ENCODE assay signal across 17 cellular contexts in genomic region chr3:15261274-15261673, GRCh38. TPM values are rescaled to one million over a fixed set of nuclear protein-coding genes. Genes with fewer than 3 reads are reported as not detected.
DNase-seq lines count a peak whose midpoint lies in the region; ATAC-seq and TF ChIP-seq lines count a peak whose summit lies in the region.
"Had no signal": no experiment of that assay in that cellular context is flagged by ENCODE, and none has a peak within 500 bp of the region (broad histone marks: within the 10 kb centered on the region; RNA-seq: fewer than 3 reads in every experiment).

No MANE protein-coding gene starts in this region.

- H3K9me3 Mint-ChIP-seq in activated CD8-positive, alpha-beta memory T cell treated with anti-CD3 and anti-CD28 coated beads, Interleukin-2, amount 10 ng/mL, durations not matched to agents 7 days and 5 days (ENCODE audit: low read depth): no peaks in the 10 kb centered on the region
- no peaks in the 10 kb centered on the region for H3K9me3 Mint-ChIP-seq in IgD-negative memory B cell
- H3K9me3 Mint-ChIP-seq in effector memory CD8-positive, alpha-beta T cell: no peaks in the 10 kb centered on the region
- no peaks in the 10 kb centered on the region for H3K9me3 Mint-ChIP-seq in progenitor cell of endocrine pancreas (ENCODE audit: low read depth)
- peaks cover 6% of the 10 kb centered on the region for H3K9me3 Mint-ChIP-seq in glutamatergic neuron (ENCODE audit: unreplicated experiment)

- H3K27me3 Mint-ChIP-seq in activated CD8-positive, alpha-beta memory T cell treated with anti-CD3 and anti-CD28 coated beads, Interleukin-2, amount 10 ng/mL, durations not matched to agents 7 days and 5 days: no peaks in the 10 kb centered on the region
- H3K27me3 Mint-ChIP-seq in IgD-negative memory B cell (no peaks in the 10 kb centered on the region), progenitor cell of endocrine pancreas (no peaks in the 10 kb centered on the region), glutamatergic neuron (ENCODE audit: unreplicated experiment) (peaks cover 4% of the 10 kb centered on the region)
- H3K27me3 Mint-ChIP-seq in effector memory CD8-positive, alpha-beta T cell: no peaks in the 10 kb centered on the region

- H3K4me1 Mint-ChIP-seq in activated CD8-positive, alpha-beta memory T cell treated with anti-CD3 and anti-CD28 coated beads, Interleukin-2, amount 10 ng/mL, durations not matched to agents 7 days and 5 days: peaks cover 16% of the 10 kb centered on the region
- H3K4me1 Mint-ChIP-seq in IgD-negative memory B cell (peaks cover 10 to 40% (median 18%) of the 10 kb centered on the region in 3 donors), progenitor cell of endocrine pancreas (ENCODE audit: low read depth) (no peaks in the 10 kb centered on the region), glutamatergic neuron (ENCODE audit: low read depth, unreplicated experiment) (peaks cover 2% of the 10 kb centered on the region)
- peaks cover 25 to 37% of the 10 kb centered on the region in 2 donors for H3K4me1 Mint-ChIP-seq in effector memory CD8-positive, alpha-beta T cell (ENCODE audit: low read depth in 2 of 2)

- H3K4me3 Mint-ChIP-seq in activated CD8-positive, alpha-beta memory T cell treated with anti-CD3 and anti-CD28 coated beads, Interleukin-2, amount 10 ng/mL, durations not matched to agents 7 days and 5 days: no peak overlapping the region
- no peak overlapping the region for H3K4me3 Mint-ChIP-seq in IgD-negative memory B cell
- H3K4me3 Mint-ChIP-seq in effector memory CD8-positive, alpha-beta T cell: no peak overlapping the region
- no peak overlapping the region for H3K4me3 Mint-ChIP-seq in progenitor cell of endocrine pancreas (ENCODE audit: low read depth)
- H3K4me3 Mint-ChIP-seq in glutamatergic neuron (ENCODE audit: unreplicated experiment): no peak overlapping the region

- peak overlapping the region; percentile 42 for H3K27ac Mint-ChIP-seq in activated CD8-positive, alpha-beta memory T cell treated with anti-CD3 and anti-CD28 coated beads, Interleukin-2, amount 10 ng/mL, durations not matched to agents 7 days and 5 days
- peak overlapping the region; percentile 27 to 80 (median 70) for H3K27ac Mint-ChIP-seq in IgD-negative memory B cell
- peak overlapping the region; percentile 82 to 89 for H3K27ac Mint-ChIP-seq in effector memory CD8-positive, alpha-beta T cell
- peak overlapping the region; percentile 64 for H3K27ac Mint-ChIP-seq in progenitor cell of endocrine pancreas
- no peak overlapping the region for H3K27ac Mint-ChIP-seq in glutamatergic neuron (ENCODE audit: unreplicated experiment)

- no peak for DNase-seq in activated CD8-positive, alpha-beta memory T cell treated with anti-CD3 and anti-CD28 coated beads, Interleukin-2, amount 10 ng/mL, durations not matched to agents 7 days and 5 days
- DNase-seq in activated CD8-positive, alpha-beta memory T cell treated with anti-CD3 and anti-CD28 coated beads, Interleukin-2, amount 50 U/mL, for 4 hours: no peak
- DNase-seq in effector memory CD8-positive, alpha-beta T cell: no peak
- DNase-seq in progenitor cell of endocrine pancreas (ENCODE audit: low spot score, unreplicated experiment) (no peak), NCI-H2029 (lab: John Stamatoyannopoulos, UW) (no peak), glutamatergic neuron (no peak)
- no peak for DNase-seq in effector CD4-positive, alpha-beta T cell
- DNase-seq: activated effector memory CD4-positive, alpha-beta T cell treated with anti-CD3 and anti-CD28 coated beads, Interleukin-2, amount 50 U/mL, for 16 hours; aorta; NCI-H1417; NCI-H2171; NCI-H526 treated with DMSO at 0.1 percent for 48 hours; OCI-M1; pancreas; SHP77 treated with DMSO at 0.1 percent for 48 hours had no signal

- peaks cover 28% of the 10 kb centered on the region for H3K36me3 Mint-ChIP-seq in activated CD8-positive, alpha-beta memory T cell treated with anti-CD3 and anti-CD28 coated beads, Interleukin-2, amount 10 ng/mL, durations not matched to agents 7 days and 5 days
- H3K36me3 Mint-ChIP-seq in IgD-negative memory B cell (peaks cover 5% of the 10 kb centered on the region), progenitor cell of endocrine pancreas (ENCODE audit: insufficient read depth) (peaks cover 9% of the 10 kb centered on the region), glutamatergic neuron (ENCODE audit: unreplicated experiment) (peaks cover 4% of the 10 kb centered on the region)
- peaks cover 58% of the 10 kb centered on the region for H3K36me3 Mint-ChIP-seq in effector memory CD8-positive, alpha-beta T cell (ENCODE audit: insufficient read depth)

- CTCF ChIA-PET in activated CD8-positive, alpha-beta memory T cell treated with anti-CD3 and anti-CD28 coated beads, Interleukin-2, amount 10 ng/mL, durations not matched to agents 7 days and 5 days (lab: Charles Lee): no interaction called here

- ATAC-seq in activated CD8-positive, alpha-beta memory T cell treated with anti-CD3 and anti-CD28 coated beads, Interleukin-2, amount 10 ng/mL, durations not matched to agents 7 days and 5 days: no peak
- no peak for ATAC-seq in effector memory CD8-positive, alpha-beta T cell (replicated peaks)
- ATAC-seq: GM12878 had no signal

- no peak for TF ChIP-seq CTCF in progenitor cell of endocrine pancreas (IDR thresholded peaks at IDR 0.05; ENCODE audit: unreplicated experiment)
- TF ChIP-seq CTCF in glutamatergic neuron (IDR thresholded peaks at IDR 0.05; ENCODE audit: partially characterized antibody, unreplicated experiment): no peak

RNA-seq across cellular contexts. Expression of gene CAPN7, which starts 55.2 kb away (rescaled TPM):
- total RNA-seq in activated CD8-positive, alpha-beta memory T cell treated with anti-CD3 and anti-CD28 coated beads, Interleukin-2, amount 10 ng/mL, durations not matched to agents 7 days and 5 days: 10 to 100 TPM; 28.1 to 28.4 TPM
- 27.8 TPM for polyA plus RNA-seq in IgD-negative memory B cell
- total RNA-seq in progenitor cell of endocrine pancreas (46.3 and 49.2 TPM in 2 replicates), glutamatergic neuron (ENCODE audit: unreplicated experiment) (30.2 TPM)
